Comparison of ENCODE assay signal across 1 cellular context in the genomic region with DNA sequence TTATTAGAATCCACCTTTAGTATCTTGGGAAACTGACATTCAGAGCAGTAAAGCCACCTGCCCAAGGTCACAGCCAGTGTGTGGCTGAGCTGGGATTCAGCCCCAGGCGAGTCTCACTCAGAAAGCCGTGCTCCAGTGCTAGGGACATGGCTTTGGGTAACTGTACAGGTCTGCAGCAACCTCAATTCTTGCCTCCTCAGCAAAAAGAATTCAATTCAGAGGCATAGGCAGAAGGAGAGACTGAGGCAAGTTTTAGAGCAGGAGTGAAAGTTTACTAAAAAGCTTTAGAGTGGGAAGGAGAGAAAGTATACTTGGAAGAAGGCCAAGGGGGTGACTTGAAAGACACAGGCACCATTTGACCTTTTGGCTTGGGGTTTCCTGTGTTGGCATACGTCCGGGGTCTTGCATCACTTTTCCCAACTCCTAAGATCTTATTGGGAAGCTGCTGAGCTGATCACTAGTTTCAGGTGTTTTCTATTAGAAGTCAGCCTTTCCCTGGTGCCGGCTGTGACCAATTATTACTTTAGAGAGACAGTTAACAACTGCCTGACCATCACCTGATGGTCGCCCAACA.
TF ChIP-seq lines count a peak whose summit lies in the region.

No MANE protein-coding gene starts in this region.

TF ChIP-seq in HepG2, 621 proteins besides CTCF, POLR2A, EP300 and RAD21 (continued from another document):
- TF ChIP-seq, protein P1, sequence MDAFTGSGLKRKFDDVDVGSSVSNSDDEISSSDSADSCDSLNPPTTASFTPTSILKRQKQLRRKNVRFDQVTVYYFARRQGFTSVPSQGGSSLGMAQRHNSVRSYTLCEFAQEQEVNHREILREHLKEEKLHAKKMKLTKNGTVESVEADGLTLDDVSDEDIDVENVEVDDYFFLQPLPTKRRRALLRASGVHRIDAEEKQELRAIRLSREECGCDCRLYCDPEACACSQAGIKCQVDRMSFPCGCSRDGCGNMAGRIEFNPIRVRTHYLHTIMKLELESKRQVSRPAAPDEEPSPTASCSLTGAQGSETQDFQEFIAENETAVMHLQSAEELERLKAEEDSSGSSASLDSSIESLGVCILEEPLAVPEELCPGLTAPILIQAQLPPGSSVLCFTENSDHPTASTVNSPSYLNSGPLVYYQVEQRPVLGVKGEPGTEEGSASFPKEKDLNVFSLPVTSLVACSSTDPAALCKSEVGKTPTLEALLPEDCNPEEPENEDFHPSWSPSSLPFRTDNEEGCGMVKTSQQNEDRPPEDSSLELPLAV (CRISPR knock-in tag; conservative IDR thresholded peaks at IDR 0.05; ENCODE audit: low read depth) = no peak
- TF ChIP-seq HMG20B (CRISPR knock-in tag; conservative IDR thresholded peaks at IDR 0.05) (no peak), NCOA2 (CRISPR knock-in tag; IDR thresholded peaks at IDR 0.05) (no peak), ZSCAN20 (CRISPR knock-in tag; IDR thresholded peaks at IDR 0.05; ENCODE audit: borderline replicate concordance) (no peak), HDAC2 (CRISPR knock-in tag; IDR thresholded peaks at IDR 0.05) (no peak), MED1 (CRISPR knock-in tag; IDR thresholded peaks at IDR 0.05) (no peak), ZNF451 (CRISPR knock-in tag; IDR thresholded peaks at IDR 0.05) (no peak)
- TF ChIP-seq, protein P2, sequence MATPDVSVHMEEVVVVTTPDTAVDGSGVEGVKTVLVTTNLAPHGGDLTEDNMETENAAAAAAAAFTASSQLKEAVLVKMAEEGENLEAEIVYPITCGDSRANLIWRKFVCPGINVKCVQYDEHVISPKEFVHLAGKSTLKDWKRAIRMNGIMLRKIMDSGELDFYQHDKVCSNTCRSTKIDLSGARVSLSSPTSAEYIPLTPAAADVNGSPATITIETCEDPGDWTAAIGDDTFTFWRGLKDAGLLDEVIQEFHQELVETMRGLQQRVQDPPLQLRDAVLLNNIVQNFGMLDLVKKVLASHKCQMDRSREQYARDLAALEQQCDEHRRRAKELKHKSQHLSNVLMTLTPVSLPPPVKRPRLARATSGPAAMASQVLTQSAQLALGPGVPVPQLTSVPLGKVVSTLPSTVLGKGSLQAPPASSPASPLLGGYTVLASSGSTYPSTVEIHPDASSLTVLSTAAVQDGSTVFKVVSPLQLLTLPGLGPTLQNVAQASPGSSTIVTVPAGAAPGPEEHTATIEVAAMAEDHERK (CRISPR knock-in tag; IDR thresholded peaks at IDR 0.05; ENCODE audit: low read depth) = no peak
